In the genomic region with DNA sequence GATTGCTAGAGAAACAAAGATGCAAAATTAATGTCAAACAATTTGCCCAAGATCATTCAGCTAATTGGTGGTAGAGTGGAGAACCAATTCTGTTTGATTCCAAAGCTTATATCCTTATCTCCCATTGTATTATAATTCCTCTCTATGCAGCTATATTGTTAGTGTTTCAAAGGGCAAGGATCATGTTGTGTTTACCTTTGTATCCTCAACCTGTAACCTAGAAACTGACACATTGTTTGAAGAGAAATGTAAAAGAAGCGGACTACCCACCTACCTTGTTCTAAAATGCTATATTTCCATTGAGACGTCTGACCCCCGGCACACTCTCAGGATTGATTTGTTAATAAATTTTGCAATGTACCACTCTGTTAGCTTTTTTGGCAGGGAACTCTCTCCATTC, we compare ENCODE assay signal across 2 cellular contexts.
A peak's percentile ranks its signal among the peaks of the same experiment; 100 is the strongest.
TF ChIP-seq lines count a peak whose summit lies in the region.

No MANE protein-coding gene starts in this region.

TF ChIP-seq in HepG2, 621 proteins besides CTCF, POLR2A, EP300 and RAD21 (continues in another document):
- TF ChIP-seq, protein P1, sequence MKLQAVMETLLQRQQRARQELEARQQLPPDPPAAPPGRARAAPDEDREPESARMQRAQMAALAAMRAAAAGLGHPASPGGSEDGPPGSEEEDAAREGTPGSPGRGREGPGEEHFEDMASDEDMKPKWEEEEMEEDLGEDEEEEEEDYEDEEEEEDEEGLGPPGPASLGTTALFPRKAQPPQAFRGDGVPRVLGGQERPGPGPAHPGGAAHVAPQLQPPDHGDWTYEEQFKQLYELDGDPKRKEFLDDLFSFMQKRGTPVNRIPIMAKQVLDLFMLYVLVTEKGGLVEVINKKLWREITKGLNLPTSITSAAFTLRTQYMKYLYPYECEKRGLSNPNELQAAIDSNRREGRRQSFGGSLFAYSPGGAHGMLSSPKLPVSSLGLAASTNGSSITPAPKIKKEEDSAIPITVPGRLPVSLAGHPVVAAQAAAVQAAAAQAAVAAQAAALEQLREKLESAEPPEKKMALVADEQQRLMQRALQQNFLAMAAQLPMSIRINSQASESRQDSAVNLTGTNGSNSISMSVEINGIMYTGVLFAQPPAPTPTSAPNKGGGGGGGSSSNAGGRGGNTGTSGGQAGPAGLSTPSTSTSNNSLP (IDR thresholded peaks at IDR 0.05; ENCODE audit: low read depth, low read length) = peak; percentile 73
- TF ChIP-seq KLF9 (CRISPR knock-in tag; IDR thresholded peaks at IDR 0.05; ENCODE audit: low read depth) = no peak
- no peak for TF ChIP-seq SOX6 (IDR thresholded peaks at IDR 0.05)
- peak; percentile 44; the same call in 1 of the 2 replicates for TF ChIP-seq SOX6 (CRISPR knock-in tag; IDR thresholded peaks at IDR 0.05)
- no peak for TF ChIP-seq FOXJ3 (CRISPR knock-in tag; IDR thresholded peaks at IDR 0.05; ENCODE audit: borderline replicate concordance)
- no peak for TF ChIP-seq PAX8 (CRISPR knock-in tag; IDR thresholded peaks at IDR 0.05; ENCODE audit: borderline replicate concordance)
- TF ChIP-seq ZNF777 (CRISPR knock-in tag; IDR thresholded peaks at IDR 0.05) = no peak
- no peak for TF ChIP-seq KLF6 (CRISPR knock-in tag; IDR thresholded peaks at IDR 0.05)
- TF ChIP-seq SYNCRIP (IDR thresholded peaks at IDR 0.05; ENCODE audit: insufficient read depth, low read depth, low read length) = no peak
- TF ChIP-seq, protein P2, sequence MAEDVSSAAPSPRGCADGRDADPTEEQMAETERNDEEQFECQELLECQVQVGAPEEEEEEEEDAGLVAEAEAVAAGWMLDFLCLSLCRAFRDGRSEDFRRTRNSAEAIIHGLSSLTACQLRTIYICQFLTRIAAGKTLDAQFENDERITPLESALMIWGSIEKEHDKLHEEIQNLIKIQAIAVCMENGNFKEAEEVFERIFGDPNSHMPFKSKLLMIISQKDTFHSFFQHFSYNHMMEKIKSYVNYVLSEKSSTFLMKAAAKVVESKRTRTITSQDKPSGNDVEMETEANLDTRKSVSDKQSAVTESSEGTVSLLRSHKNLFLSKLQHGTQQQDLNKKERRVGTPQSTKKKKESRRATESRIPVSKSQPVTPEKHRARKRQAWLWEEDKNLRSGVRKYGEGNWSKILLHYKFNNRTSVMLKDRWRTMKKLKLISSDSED (CRISPR knock-in tag; IDR thresholded peaks at IDR 0.05) = no peak
- peak; percentile 87; the same call in 1 of the 2 replicates for TF ChIP-seq SOX5 (CRISPR knock-in tag; IDR thresholded peaks at IDR 0.05; ENCODE audit: borderline replicate concordance)
- TF ChIP-seq NCOR1 (IDR thresholded peaks at IDR 0.05; ENCODE audit: borderline replicate concordance, low read length) = 0 out of 2 replicates have a peak, but pooled peaks have one; percentile 56
- TF ChIP-seq FOXP1 (IDR thresholded peaks at IDR 0.05) = no peak
- peak; percentile 45 for TF ChIP-seq FOXP1 (CRISPR knock-in tag; IDR thresholded peaks at IDR 0.05)
- TF ChIP-seq ZFP37 (CRISPR knock-in tag; IDR thresholded peaks at IDR 0.05; ENCODE audit: borderline replicate concordance) = no peak
- no peak for TF ChIP-seq SATB2 (CRISPR knock-in tag; IDR thresholded peaks at IDR 0.05)
- peak; percentile 66 for TF ChIP-seq SKI (IDR thresholded peaks at IDR 0.05; ENCODE audit: partially characterized antibody)
- TF ChIP-seq, protein P3, sequence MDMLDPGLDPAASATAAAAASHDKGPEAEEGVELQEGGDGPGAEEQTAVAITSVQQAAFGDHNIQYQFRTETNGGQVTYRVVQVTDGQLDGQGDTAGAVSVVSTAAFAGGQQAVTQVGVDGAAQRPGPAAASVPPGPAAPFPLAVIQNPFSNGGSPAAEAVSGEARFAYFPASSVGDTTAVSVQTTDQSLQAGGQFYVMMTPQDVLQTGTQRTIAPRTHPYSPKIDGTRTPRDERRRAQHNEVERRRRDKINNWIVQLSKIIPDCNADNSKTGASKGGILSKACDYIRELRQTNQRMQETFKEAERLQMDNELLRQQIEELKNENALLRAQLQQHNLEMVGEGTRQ (IDR thresholded peaks at IDR 0.05; ENCODE audit: low read depth, low read length) = no peak
- TF ChIP-seq, protein P3 (CRISPR knock-in tag; IDR thresholded peaks at IDR 0.05; ENCODE audit: borderline replicate concordance) = no peak
- TF ChIP-seq, protein P4, sequence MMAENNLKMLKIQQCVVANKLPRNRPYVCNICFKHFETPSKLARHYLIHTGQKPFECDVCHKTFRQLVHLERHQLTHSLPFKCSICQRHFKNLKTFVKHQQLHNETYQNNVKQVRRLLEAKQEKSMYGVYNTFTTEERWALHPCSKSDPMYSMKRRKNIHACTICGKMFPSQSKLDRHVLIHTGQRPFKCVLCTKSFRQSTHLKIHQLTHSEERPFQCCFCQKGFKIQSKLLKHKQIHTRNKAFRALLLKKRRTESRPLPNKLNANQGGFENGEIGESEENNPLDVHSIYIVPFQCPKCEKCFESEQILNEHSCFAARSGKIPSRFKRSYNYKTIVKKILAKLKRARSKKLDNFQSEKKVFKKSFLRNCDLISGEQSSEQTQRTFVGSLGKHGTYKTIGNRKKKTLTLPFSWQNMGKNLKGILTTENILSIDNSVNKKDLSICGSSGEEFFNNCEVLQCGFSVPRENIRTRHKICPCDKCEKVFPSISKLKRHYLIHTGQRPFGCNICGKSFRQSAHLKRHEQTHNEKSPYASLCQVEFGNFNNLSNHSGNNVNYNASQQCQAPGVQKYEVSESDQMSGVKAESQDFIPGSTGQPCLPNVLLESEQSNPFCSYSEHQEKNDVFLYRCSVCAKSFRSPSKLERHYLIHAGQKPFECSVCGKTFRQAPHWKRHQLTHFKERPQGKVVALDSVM (CRISPR knock-in tag; IDR thresholded peaks at IDR 0.05) = no peak
- no peak for TF ChIP-seq ZNF367 (CRISPR knock-in tag; IDR thresholded peaks at IDR 0.05; ENCODE audit: borderline replicate concordance)
- no peak for TF ChIP-seq SOX13 (IDR thresholded peaks at IDR 0.05)
- TF ChIP-seq SOX13 (CRISPR knock-in tag; conservative IDR thresholded peaks at IDR 0.05 in 1 of 2, IDR thresholded peaks at IDR 0.05 in 1 of 2) = peak in 1 of 2 experiments; percentile 86; a peak in 2 of 4 replicates
- TF ChIP-seq FOXM1 (CRISPR knock-in tag; IDR thresholded peaks at IDR 0.05) = no peak
- TF ChIP-seq HNF4G (IDR thresholded peaks at IDR 0.05; ENCODE audit: borderline replicate concordance, low read depth, low read length) = 0 out of 2 replicates have a peak, but pooled peaks have one; percentile 12
- TF ChIP-seq HNF4G (CRISPR knock-in tag; IDR thresholded peaks at IDR 0.05; ENCODE audit: borderline replicate concordance, low read depth) = no peak
- TF ChIP-seq CREB1 (IDR thresholded peaks at IDR 0.05) = no peak
- 0 out of 2 replicates have a peak, but pooled peaks have one; percentile 22 for TF ChIP-seq CREB1 (CRISPR knock-in tag; IDR thresholded peaks at IDR 0.05)
- peak; percentile 36; the same call in 1 of the 2 replicates for TF ChIP-seq HNF4A (CRISPR knock-in tag; IDR thresholded peaks at IDR 0.05)
- 0 out of 2 replicates have a peak, but pooled peaks have one; percentile 22 for TF ChIP-seq FOXA3 (CRISPR knock-in tag; IDR thresholded peaks at IDR 0.05)

TF ChIP-seq in SK-N-SH treated with all-trans-retinoic acid at 6 μM for 48 hours, 23 proteins besides CTCF, POLR2A, EP300 and RAD21:
- TF ChIP-seq SNAI2 (CRISPR knock-in tag; IDR thresholded peaks at IDR 0.05) = no peak
- TF ChIP-seq ZFP3 (CRISPR knock-in tag; IDR thresholded peaks at IDR 0.05) = no peak
- TF ChIP-seq, protein P5, sequence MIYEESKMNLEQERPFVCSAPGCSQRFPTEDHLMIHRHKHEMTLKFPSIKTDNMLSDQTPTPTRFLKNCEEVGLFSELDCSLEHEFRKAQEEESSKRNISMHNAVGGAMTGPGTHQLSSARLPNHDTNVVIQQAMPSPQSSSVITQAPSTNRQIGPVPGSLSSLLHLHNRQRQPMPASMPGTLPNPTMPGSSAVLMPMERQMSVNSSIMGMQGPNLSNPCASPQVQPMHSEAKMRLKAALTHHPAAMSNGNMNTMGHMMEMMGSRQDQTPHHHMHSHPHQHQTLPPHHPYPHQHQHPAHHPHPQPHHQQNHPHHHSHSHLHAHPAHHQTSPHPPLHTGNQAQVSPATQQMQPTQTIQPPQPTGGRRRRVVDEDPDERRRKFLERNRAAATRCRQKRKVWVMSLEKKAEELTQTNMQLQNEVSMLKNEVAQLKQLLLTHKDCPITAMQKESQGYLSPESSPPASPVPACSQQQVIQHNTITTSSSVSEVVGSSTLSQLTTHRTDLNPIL (CRISPR knock-in tag; IDR thresholded peaks at IDR 0.05; ENCODE audit: low read depth) = no peak
- no peak for TF ChIP-seq PPARA (CRISPR knock-in tag; IDR thresholded peaks at IDR 0.05; ENCODE audit: borderline replicate concordance)
- TF ChIP-seq ZNF8 (CRISPR knock-in tag; IDR thresholded peaks at IDR 0.05) = no peak
- no peak for TF ChIP-seq GLIS3 (CRISPR knock-in tag; IDR thresholded peaks at IDR 0.05)
- no peak for TF ChIP-seq ZC3H10 (CRISPR knock-in tag; IDR thresholded peaks at IDR 0.05)
- TF ChIP-seq RARB (CRISPR knock-in tag; IDR thresholded peaks at IDR 0.05) = no peak
- no peak for TF ChIP-seq ARNTL (CRISPR knock-in tag; IDR thresholded peaks at IDR 0.05; ENCODE audit: borderline replicate concordance, low read depth)
- TF ChIP-seq, protein P6, sequence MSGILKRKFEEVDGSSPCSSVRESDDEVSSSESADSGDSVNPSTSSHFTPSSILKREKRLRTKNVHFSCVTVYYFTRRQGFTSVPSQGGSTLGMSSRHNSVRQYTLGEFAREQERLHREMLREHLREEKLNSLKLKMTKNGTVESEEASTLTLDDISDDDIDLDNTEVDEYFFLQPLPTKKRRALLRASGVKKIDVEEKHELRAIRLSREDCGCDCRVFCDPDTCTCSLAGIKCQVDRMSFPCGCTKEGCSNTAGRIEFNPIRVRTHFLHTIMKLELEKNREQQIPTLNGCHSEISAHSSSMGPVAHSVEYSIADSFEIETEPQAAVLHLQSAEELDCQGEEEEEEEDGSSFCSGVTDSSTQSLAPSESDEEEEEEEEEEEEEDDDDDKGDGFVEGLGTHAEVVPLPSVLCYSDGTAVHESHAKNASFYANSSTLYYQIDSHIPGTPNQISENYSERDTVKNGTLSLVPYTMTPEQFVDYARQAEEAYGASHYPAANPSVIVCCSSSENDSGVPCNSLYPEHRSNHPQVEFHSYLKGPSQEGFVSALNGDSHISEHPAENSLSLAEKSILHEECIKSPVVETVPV (CRISPR knock-in tag; IDR thresholded peaks at IDR 0.05) = no peak
